ENCODE assay signal across 14 cellular contexts in genomic region chr14:94144765-94145164, GRCh38. TPM values are rescaled to one million over a fixed set of nuclear protein-coding genes. Genes with fewer than 3 reads are reported as not detected.
DNase-seq lines count a peak whose midpoint lies in the region; ATAC-seq, FAIRE-seq and TF ChIP-seq lines count a peak whose summit lies in the region.
"Had no signal": no experiment of that assay in that cellular context is flagged by ENCODE, and none has a peak within 500 bp of the region (broad histone marks: within the 10 kb centered on the region; RNA-seq: fewer than 3 reads in every experiment).

No MANE protein-coding gene starts in this region.

- TF ChIP-seq POLR2A in H1 (IDR thresholded peaks at IDR 0.05; ENCODE audit: control extremely low read depth in 1 of 2, low read depth in 2 of 2, low read length in 2 of 2): no peak
- no peak for TF ChIP-seq POLR2A in thyroid gland (IDR thresholded peaks at IDR 0.05)

- no peaks in the 10 kb centered on the region for H3K36me3 Mint-ChIP-seq in activated CD4-positive, alpha-beta T cell treated with anti-CD3 and anti-CD28 coated beads, Interleukin-2, amount 10 ng/mL, durations not matched to agents 24 days and 14 days (ENCODE audit: low read depth)

- H4K5ac ChIP-seq in H1 (ENCODE audit: insufficient read length, low read depth, low read length): peak overlapping the region; percentile 56

- H3K36me3 ChIP-seq in H1 (ENCODE audit: control insufficient read depth in 2 of 4, insufficient read depth in 4 of 4, low read length in 3 of 4) (no peaks in the 10 kb centered on the region), neuronal stem cell (replicated peaks in 1 of 2; ENCODE audit: control insufficient read depth in 2 of 2, insufficient read depth in 2 of 2, low read length in 2 of 2) (no peaks in the 10 kb centered on the region), thyroid gland (no peaks in the 10 kb centered on the region)

- H3K4me1 ChIP-seq in H1 (replicated peaks in 1 of 4; ENCODE audit: control insufficient read depth in 3 of 4, insufficient read depth in 4 of 4, low read length in 3 of 4): peaks cover 1 to 8% (median 5%) of the 10 kb centered on the region in 4 experiments; a peak in 4 of 7 replicates
- peaks cover 8 to 9% of the 10 kb centered on the region in 2 donors for H3K4me1 ChIP-seq in neuronal stem cell (ENCODE audit: control insufficient read depth in 2 of 2, insufficient read depth in 1 of 2, low read depth in 1 of 2, low read length in 2 of 2)
- H3K4me1 ChIP-seq in thyroid gland: no peaks in the 10 kb centered on the region

- intact Hi-C loops in activated CD4-positive, alpha-beta T cell treated with anti-CD3 and anti-CD28 coated beads, Interleukin-2, amount 10 ng/mL, durations not matched to agents 24 days and 14 days (cut with micrococcal nuclease): no loop called here
- intact Hi-C loops in thyroid gland (cut with DNase I): no loop called here

- peak overlapping the region; percentile 32; the same call in 1 of the 2 replicates for H3K27ac ChIP-seq in H1 (ENCODE audit: low read depth, low read length)
- peak overlapping the region; percentile 54 for H3K27ac ChIP-seq in neuronal stem cell (replicated peaks; ENCODE audit: low read length)
- no peak overlapping the region for H3K27ac ChIP-seq in thyroid gland
- H3K27ac ChIP-seq: GM23248 had no signal

- H2BK5ac ChIP-seq in H1 (ENCODE audit: low read depth, low read length) (peak overlapping the region; percentile 93), neuronal stem cell (ENCODE audit: low read length) (no peak overlapping the region)

- no peaks in the 10 kb centered on the region for H3K9me3 Mint-ChIP-seq in activated CD4-positive, alpha-beta T cell treated with anti-CD3 and anti-CD28 coated beads, Interleukin-2, amount 10 ng/mL, durations not matched to agents 24 days and 14 days

- H4K20me1 ChIP-seq in H1 (replicated peaks in 1 of 2; ENCODE audit: control insufficient read depth in 1 of 2, insufficient read depth in 2 of 2, low read length in 2 of 2): no peaks in the 10 kb centered on the region

- TF ChIP-seq CTCF in H1 (IDR thresholded peaks at IDR 0.05; ENCODE audit: control extremely low read depth in 1 of 3, insufficient read depth in 1 of 3, low read depth in 1 of 3, low read length in 3 of 3): no peak
- TF ChIP-seq CTCF in thyroid gland (IDR thresholded peaks at IDR 0.05): no peak

- H2AK5ac ChIP-seq in H1 (ENCODE audit: low read depth, low read length) (no peak overlapping the region), neuronal stem cell (ENCODE audit: low read depth, low read length) (no peak overlapping the region)

- H4K91ac ChIP-seq in H1 (replicated peaks; ENCODE audit: insufficient read length, low read length) (no peak overlapping the region), neuronal stem cell (ENCODE audit: low read depth, low read length, poor library complexity) (no peak overlapping the region)

- FAIRE-seq in H1 (lab: Jason Lieb, UNC): no peak
- FAIRE-seq: GM19239 had no signal

- H3K23ac ChIP-seq in H1 (ENCODE audit: insufficient read length) (no peak overlapping the region), neuronal stem cell (ENCODE audit: low read depth, low read length, poor library complexity) (no peak overlapping the region)

- H4K8ac ChIP-seq in H1 (ENCODE audit: extremely low read depth, insufficient read depth, low read length): no peak overlapping the region
- H4K8ac ChIP-seq in neuronal stem cell (ENCODE audit: low read depth, low read length): peak overlapping the region; percentile 53

- H2BK120ac ChIP-seq in H1 (replicated peaks; ENCODE audit: low read depth, low read length) (no peak overlapping the region), neuronal stem cell (ENCODE audit: low read depth, low read length) (no peak overlapping the region)

- ATAC-seq in HG02870 (IDR thresholded peaks at IDR 0.05; ENCODE audit: unreplicated experiment): no peak

- H3K27me3 ChIP-seq in H1 (replicated peaks in 1 of 4; ENCODE audit: control insufficient read depth in 3 of 4, extremely low read depth in 1 of 4, insufficient read depth in 3 of 4, low read length in 3 of 4) (no peaks in the 10 kb centered on the region), neuronal stem cell (ENCODE audit: control insufficient read depth in 3 of 3, insufficient read depth in 3 of 3, low read depth in 1 of 3, low read length in 3 of 3) (no peaks in the 10 kb centered on the region), thyroid gland (no peaks in the 10 kb centered on the region)

- H3K14ac ChIP-seq in H1 (ENCODE audit: insufficient read length) (no peak overlapping the region), neuronal stem cell (ENCODE audit: low read length) (no peak overlapping the region)

- H3K4me3 Mint-ChIP-seq in activated CD4-positive, alpha-beta T cell treated with anti-CD3 and anti-CD28 coated beads, Interleukin-2, amount 10 ng/mL, durations not matched to agents 24 days and 14 days: no peak overlapping the region

- H2BK15ac ChIP-seq in H1 (ENCODE audit: low read length): 0 out of 2 replicates have a peak overlapping the region, but pooled peaks have one; percentile 81
- no peak overlapping the region for H2BK15ac ChIP-seq in neuronal stem cell (ENCODE audit: low read length)

- DNase-seq in activated CD4-positive, alpha-beta T cell treated with anti-CD3 and anti-CD28 coated beads, Interleukin-2, amount 10 ng/mL, durations not matched to agents 24 days and 14 days: no peak
- DNase-seq in activated CD4-positive, alpha-beta T cell treated with anti-CD3 and anti-CD28 coated beads, Interleukin-2, amount 50 U/mL, for 4 hours: no peak
- DNase-seq in NCI-H1694 (lab: John Stamatoyannopoulos, UW) (peak; percentile 59), H1 (ENCODE audit: low read depth in 1 of 2, low spot score in 2 of 2) (peak in 1 of 2 experiments; percentile 62), neuronal stem cell (ENCODE audit: low spot score) (no peak), thyroid gland (no peak)
- DNase-seq in stimulated activated CD4-positive, alpha-beta T cell treated with anti-CD3 and anti-CD28 coated beads, Interleukin-15, amount 100 ng/mL, for 24 hours: no peak
- DNase-seq: DMS79; GM23248; NCI-H187 treated with DMSO at 0.1 percent for 48 hours; stimulated activated CD4-positive, alpha-beta T cell treated with anti-CD3 and anti-CD28 coated beads, Interleukin-4, amount 100 ng/mL, for 1 hour; stimulated activated naive CD4-positive, alpha-beta T cell had no signal

- peak overlapping the region; percentile 98 for H2AFZ ChIP-seq in H1 (ENCODE audit: low read length)
- H2AFZ ChIP-seq in neuronal stem cell (ENCODE audit: low read length): peak overlapping the region; percentile 93
- H2AFZ ChIP-seq: GM23248 had no signal

- peak overlapping the region; percentile 55; the same call in 1 of the 2 replicates for H2BK20ac ChIP-seq in H1 (ENCODE audit: low read length)

- no peaks in the 10 kb centered on the region for H3K79me1 ChIP-seq in H1 (ENCODE audit: low read depth, low read length)
- H3K79me1 ChIP-seq in neuronal stem cell (ENCODE audit: low read depth, low read length): no peaks in the 10 kb centered on the region

- H3K56ac ChIP-seq in H1 (replicated peaks; ENCODE audit: insufficient read length, low read depth, low read length): no peak overlapping the region

- CTCF ChIA-PET in H1 (lab: Charles Lee; ENCODE audit: partially characterized antibody): interaction anchor here (1.0 to 9.2 kb wide), 4 partner anchors 8 to 89 kb away, joined by 3 to 148 read pairs (median 12); no protein-coding TSS in a partner anchor

- peaks cover 10% of the 10 kb centered on the region for H3K4me1 Mint-ChIP-seq in activated CD4-positive, alpha-beta T cell treated with anti-CD3 and anti-CD28 coated beads, Interleukin-2, amount 10 ng/mL, durations not matched to agents 24 days and 14 days

- H3K18ac ChIP-seq in H1 (ENCODE audit: extremely low read depth, low read length) (peak overlapping the region; percentile 10; the same call in 1 of the 2 replicates), neuronal stem cell (ENCODE audit: low read length) (peak overlapping the region; percentile 76)

- no peaks in the 10 kb centered on the region for H3K23me2 ChIP-seq in H1 (ENCODE audit: low read depth, low read length)

- H3K4ac ChIP-seq in H1 (replicated peaks; ENCODE audit: insufficient read length, low read depth, low read length): no peak overlapping the region
- H3K4ac ChIP-seq in neuronal stem cell (ENCODE audit: low read length): peak overlapping the region; percentile 13

- 73% methylated on average over 1 of the region's 1 CpG; no CpG with 5 or more reads in 1 of the 2 experiments for WGBS in H1 (ENCODE audit: extremely low coverage in 1 of 2, insufficient coverage in 1 of 2, insufficient read length in 1 of 2, insufficient replicate concordance in 2 of 2, low coverage in 1 of 2, low lambda C conversion rate in 2 of 2, missing lambda C conversion rate in 1 of 2), 2 experiments
- no CpG with 5 or more reads among the region's 1 CpG for WGBS in neuronal stem cell (ENCODE audit: extremely low coverage in 2 of 2, insufficient read length in 2 of 2, insufficient replicate concordance in 1 of 2), 2 donors
- WGBS in thyroid gland, 2 donors: 79 to 90% methylated on average over 1 of the region's 1 CpG

- H3K79me2 ChIP-seq in H1 (ENCODE audit: control insufficient read depth in 1 of 2, insufficient read depth in 2 of 2, low read length in 2 of 2): no peaks in the 10 kb centered on the region

- peak overlapping the region in 1 of 4 experiments; percentile 1; a peak in 1 of 7 replicates for H3K9ac ChIP-seq in H1 (replicated peaks in 1 of 4; ENCODE audit: extremely low read depth in 1 of 4, low read depth in 3 of 4, low read length in 3 of 4)
- no peak overlapping the region for H3K9ac ChIP-seq in neuronal stem cell (ENCODE audit: low read depth, low read length, poor library complexity)
- H3K9ac ChIP-seq: GM23248 had no signal

- no peaks in the 10 kb centered on the region for H3K9me3 ChIP-seq in H1 (ENCODE audit: insufficient read depth in 2 of 2, low read depth in 1 of 2, low read length in 1 of 2)
- H3K9me3 ChIP-seq in neuronal stem cell (replicated peaks in 1 of 2; ENCODE audit: control insufficient read depth in 2 of 2, insufficient read depth in 1 of 2, low read depth in 1 of 2, low read length in 2 of 2): no peaks in the 10 kb centered on the region
- no peaks in the 10 kb centered on the region for H3K9me3 ChIP-seq in thyroid gland

- H2BK12ac ChIP-seq in H1 (ENCODE audit: low read depth, low read length) (0 out of 2 replicates have a peak overlapping the region, but pooled peaks have one; percentile 94), neuronal stem cell (ENCODE audit: low read length) (no peak overlapping the region)

- H3K4me2 ChIP-seq in H1 (ENCODE audit: insufficient read depth in 1 of 2, low read depth in 2 of 2, low read length in 2 of 2) (peak overlapping the region in 1 of 2 experiments; percentile 19; a peak in 1 of 4 replicates), neuronal stem cell (ENCODE audit: insufficient read depth, low read length, poor library complexity, severe bottlenecking) (no peak overlapping the region)

- peak overlapping the region; percentile 56 for H3K27ac Mint-ChIP-seq in activated CD4-positive, alpha-beta T cell treated with anti-CD3 and anti-CD28 coated beads, Interleukin-2, amount 10 ng/mL, durations not matched to agents 24 days and 14 days

- peaks cover 18% of the 10 kb centered on the region for H3K27me3 Mint-ChIP-seq in activated CD4-positive, alpha-beta T cell treated with anti-CD3 and anti-CD28 coated beads, Interleukin-2, amount 10 ng/mL, durations not matched to agents 24 days and 14 days

- POLR2A ChIA-PET in H1 (lab: Charles Lee; ENCODE audit: partially characterized antibody): interaction anchor here (1.2 kb wide), 2 partner anchors 16 to 30 kb away, joined by 3 to 4 read pairs; partner anchors contain the start of gene IFI27L2

- TF ChIP-seq RAD21 in H1 (IDR thresholded peaks at IDR 0.05 in 1 of 2, conservative IDR thresholded peaks at IDR 0.05 in 1 of 2; ENCODE audit: low read depth in 2 of 2, low read length in 2 of 2): no peak

- H3K4me3 ChIP-seq in H1 (ENCODE audit: extremely low read depth in 1 of 4, insufficient read depth in 2 of 4, low read depth in 3 of 4, low read length in 4 of 4): no peak overlapping the region
- H3K4me3 ChIP-seq in neuronal stem cell (ENCODE audit: low read length in 2 of 2): no peak overlapping the region
- no peak overlapping the region for H3K4me3 ChIP-seq in thyroid gland (replicated peaks in 1 of 3)
- H3K4me3 ChIP-seq: GM23248 had no signal

- TF ChIP-seq EP300 in H1 (IDR thresholded peaks at IDR 0.05; ENCODE audit: borderline replicate concordance in 1 of 2, low read depth in 2 of 2, low read length in 2 of 2): no peak

RNA-seq across cellular contexts. Expression of gene IFI27L2, which starts 15.4 kb away (rescaled TPM):
- total RNA-seq in activated CD4-positive, alpha-beta T cell treated with anti-CD3 and anti-CD28 coated beads, Interleukin-2, amount 10 ng/mL, durations not matched to agents 24 days and 14 days: 37.3 and 38.8 TPM in 2 replicates
- 14.0 and 19.8 TPM in 2 replicates for total RNA-seq in H1 (2021; fragmentation: NEBNext Ultra II Directional; extraction: Animal tissue kit (Norgen Biotek cat#: 25700))
- 69.6 and 74.7 TPM in 2 replicates for polyA plus RNA-seq in H1 (2011; rRNA removed)
- 53.9 TPM for polyA plus RNA-seq in H1 (2011; cell fraction: cytosol; rRNA removed)
- polyA plus RNA-seq in H1 (2011; cell fraction: nucleus; rRNA removed): 35.6 TPM
- 21.2 to 43.8 TPM (median 34.3 TPM) in 4 replicates for polyA plus RNA-seq in H1 (2012, experiment 1 of 2)
- polyA plus RNA-seq in H1 (2012, experiment 2 of 2): 101 TPM
- polyA plus RNA-seq in H1 (2013, experiment 1 of 2): 14.7 TPM
- 17.6 TPM for polyA plus RNA-seq in H1 (2013, experiment 2 of 2)
- polyA minus RNA-seq in H1 (2011; rRNA and poly(A)+ RNA removed): 3.6 and 10.3 TPM in 2 replicates
- polyA minus RNA-seq in H1 (2011; cell fraction: cytosol; rRNA and poly(A)+ RNA removed): 8.7 TPM
- 7.6 TPM for polyA minus RNA-seq in H1 (2011; cell fraction: nucleus; rRNA and poly(A)+ RNA removed)
- 69.0 TPM for polyA plus RNA-seq in neuronal stem cell (2013, experiment 1 of 2)
- polyA plus RNA-seq in neuronal stem cell (2013, experiment 2 of 2): 68.1 TPM
- 10 to 100 TPM in 2 of 4 donors, 1 to 10 TPM in 2; 7.8 to 97.8 (median 23.1) TPM for total RNA-seq in thyroid gland

RNA-seq across cellular contexts. Expression of gene PPP4R4, which starts 29.4 kb away (rescaled TPM):
- total RNA-seq in activated CD4-positive, alpha-beta T cell treated with anti-CD3 and anti-CD28 coated beads, Interleukin-2, amount 10 ng/mL, durations not matched to agents 24 days and 14 days: 2.7 and 3.1 TPM in 2 replicates
- 9.4 and 9.6 TPM in 2 replicates for total RNA-seq in H1 (2021; fragmentation: NEBNext Ultra II Directional; extraction: Animal tissue kit (Norgen Biotek cat#: 25700))
- polyA plus RNA-seq in H1 (2011; rRNA removed): 2.5 and 3.3 TPM in 2 replicates
- 4.9 TPM for polyA plus RNA-seq in H1 (2011; cell fraction: cytosol; rRNA removed)
- 7.5 TPM for polyA plus RNA-seq in H1 (2011; cell fraction: nucleus; rRNA removed)
- 5.3 to 6.9 TPM (median 6.0 TPM) in 4 replicates for polyA plus RNA-seq in H1 (2012, experiment 1 of 2)
- 1.4 TPM for polyA plus RNA-seq in H1 (2012, experiment 2 of 2)
- 3.8 TPM for polyA plus RNA-seq in H1 (2013, experiment 1 of 2)
- polyA plus RNA-seq in H1 (2013, experiment 2 of 2): 4.1 TPM
- polyA minus RNA-seq in H1 (2011; rRNA and poly(A)+ RNA removed): 17.7 and 32.5 TPM in 2 replicates
- polyA minus RNA-seq in H1 (2011; cell fraction: cytosol; rRNA and poly(A)+ RNA removed): 8.6 TPM
- 28.2 TPM for polyA minus RNA-seq in H1 (2011; cell fraction: nucleus; rRNA and poly(A)+ RNA removed)
- 11.8 TPM for polyA plus RNA-seq in neuronal stem cell (2013, experiment 1 of 2)
- 12.4 TPM for polyA plus RNA-seq in neuronal stem cell (2013, experiment 2 of 2)
- 10 to 100 TPM in 1 of 4 donors, 1 to 10 TPM in 1, under 1 TPM in 2; 0.45 to 16.2 (median 0.92) TPM for total RNA-seq in thyroid gland

RNA-seq across cellular contexts. Expression of gene IFI27, which starts 34.2 kb away (rescaled TPM):
- total RNA-seq in activated CD4-positive, alpha-beta T cell treated with anti-CD3 and anti-CD28 coated beads, Interleukin-2, amount 10 ng/mL, durations not matched to agents 24 days and 14 days: 66.9 and 67.3 TPM in 2 replicates
- total RNA-seq in H1 (2021; fragmentation: NEBNext Ultra II Directional; extraction: Animal tissue kit (Norgen Biotek cat#: 25700)): 0.76 and 1.0 TPM in 2 replicates
- 1.9 and 2.2 TPM in 2 replicates for polyA plus RNA-seq in H1 (2011; rRNA removed)
- polyA plus RNA-seq in H1 (2011; cell fraction: cytosol; rRNA removed): 2.5 TPM
- polyA plus RNA-seq in H1 (2011; cell fraction: nucleus; rRNA removed): 8.4 TPM
- polyA plus RNA-seq in H1 (2012, experiment 1 of 2): 1.6 to 2.5 TPM (median 1.9 TPM) in 4 replicates
- 3.8 TPM for polyA plus RNA-seq in H1 (2012, experiment 2 of 2)
- 1.6 TPM for polyA plus RNA-seq in H1 (2013, experiment 1 of 2)
- 1.4 TPM for polyA plus RNA-seq in H1 (2013, experiment 2 of 2)
- 0.57 and 0.68 TPM in 2 replicates for polyA minus RNA-seq in H1 (2011; rRNA and poly(A)+ RNA removed)
- 1.4 TPM for polyA minus RNA-seq in H1 (2011; cell fraction: cytosol; rRNA and poly(A)+ RNA removed)
- 1.7 TPM for polyA minus RNA-seq in H1 (2011; cell fraction: nucleus; rRNA and poly(A)+ RNA removed)
- 8.0 TPM for polyA plus RNA-seq in neuronal stem cell (2013, experiment 1 of 2)
- 8.8 TPM for polyA plus RNA-seq in neuronal stem cell (2013, experiment 2 of 2)
- total RNA-seq in thyroid gland: 100 to 1,000 TPM in 2 of 4 donors, 10 to 100 TPM in 2; 40.8 to 111 (median 81.3) TPM
- total RNA-seq: GM23248 had no signal
- polyA plus RNA-seq: GM23248 had no signal

Comparison
In these comparisons a context has a peak if more than half of its experiments do, and no peak if none do; other contexts are left out.
1. H3K27ac ChIP-seq: peak in H1 (single experiment) and neuronal stem cell (single experiment); none in thyroid gland (0 of 3).
2. RNA of gene IFI27, which starts 34.2 kb away (total RNA-seq): 40.8 to 111 TPM in thyroid gland and 66.9 to 67.3 TPM in activated CD4-positive, alpha-beta T cell treated with anti-CD3 and anti-CD28 coated beads, Interleukin-2, amount 10 ng/mL, durations not matched to agents 24 days and 14 days; 0.76 to 1.0 TPM in H1; every median in the first group is over 10 times any median in the second.